7 cellular contexts compared by ENCODE assay signal in the genomic region with DNA sequence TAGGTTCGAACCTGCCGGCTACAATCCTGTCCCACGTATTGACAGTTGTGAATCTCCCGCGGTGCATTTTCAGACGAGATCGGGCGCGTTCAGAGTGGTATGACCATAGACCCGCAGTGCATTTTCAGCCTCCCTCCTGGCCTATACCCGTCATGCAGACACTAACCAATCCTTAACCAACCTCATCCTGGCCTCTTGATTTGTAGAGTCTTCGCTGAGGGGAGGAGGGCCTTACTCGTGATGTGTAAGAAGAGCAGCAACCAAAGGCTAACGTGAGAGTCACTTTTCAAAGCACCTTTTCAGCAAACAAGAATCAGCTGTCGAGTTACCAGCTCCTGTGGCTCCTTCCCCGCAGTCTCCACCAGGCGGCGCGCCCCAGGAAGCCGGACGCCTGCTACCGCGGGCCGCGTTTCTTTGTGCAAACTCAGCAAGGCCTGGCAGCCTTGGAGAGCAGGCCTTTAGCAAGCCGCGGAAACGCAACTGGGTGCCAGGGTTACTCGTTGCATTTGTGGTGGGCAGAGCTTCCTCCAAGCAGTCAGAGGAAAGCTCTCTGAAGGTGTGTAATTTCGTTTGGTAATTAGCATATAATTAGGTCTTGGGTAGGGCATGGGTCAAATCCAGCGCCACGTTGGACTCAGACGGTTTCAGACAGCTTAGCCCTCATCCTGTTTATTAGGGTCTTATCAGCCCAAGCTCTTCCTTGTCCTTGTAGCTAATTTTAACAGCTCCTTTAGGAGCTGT.
DNase-seq lines count a peak whose midpoint lies in the region; ATAC-seq lines count a peak whose summit lies in the region.

No MANE protein-coding gene starts in this region.

- peak overlapping the region; percentile 68 for H4K8ac ChIP-seq in mesenchymal stem cell (ENCODE audit: low read length)

- peak overlapping the region in 1 of 2 experiments; percentile 65 for H3K18ac ChIP-seq in mesenchymal stem cell (ENCODE audit: low read depth in 1 of 2, low read length in 2 of 2)

- H3K23ac ChIP-seq in mesenchymal stem cell (ENCODE audit: low read length in 2 of 2), result no peak overlapping the region

- POLR2A ChIA-PET in activated CD4-positive, alpha-beta memory T cell treated with anti-CD3 and anti-CD28 coated beads for 36 hours (lab: Charles Lee), result interaction anchor here (0.8 to 1.0 kb wide), 4 partner anchors 9 to 35 kb away, joined by 3 to 5 read pairs (median 4); a partner anchor contains a TSS

- H3K9ac ChIP-seq in mesenchymal stem cell (ENCODE audit: low read length), result peak overlapping the region; percentile 53

- H2BK15ac ChIP-seq in mesenchymal stem cell (ENCODE audit: low read depth, poor library complexity, severe bottlenecking), result no peak overlapping the region

- H3K4me3 ChIP-seq in mesenchymal stem cell (ENCODE audit: insufficient read depth in 1 of 2, low read depth in 1 of 2, low read length in 2 of 2), result peak overlapping the region in 1 of 2 experiments; percentile 31

- peaks cover 2% of the 10 kb centered on the region for H3K4me1 ChIP-seq in mesenchymal stem cell (ENCODE audit: control insufficient read depth, insufficient read depth, low read depth, low read length)

- H3K9me3 ChIP-seq in mesenchymal stem cell (ENCODE audit: control insufficient read depth, low read length), result no peaks in the 10 kb centered on the region

- ATAC-seq in GM18511 (IDR thresholded peaks at IDR 0.05; ENCODE audit: unreplicated experiment) (peak; percentile 79), HG03442 (IDR thresholded peaks at IDR 0.05; ENCODE audit: unreplicated experiment) (peak; percentile 79)

- peaks cover 12% of the 10 kb centered on the region for H3K27me3 Mint-ChIP-seq in activated CD4-positive, alpha-beta memory T cell treated with anti-CD3 and anti-CD28 coated beads for 36 hours

- H3K14ac ChIP-seq in mesenchymal stem cell (ENCODE audit: low read length in 2 of 2), result no peak overlapping the region

- H4K91ac ChIP-seq in mesenchymal stem cell (ENCODE audit: low read length), result no peak overlapping the region

- peak overlapping the region; percentile 79 for H2AFZ ChIP-seq in mesenchymal stem cell (ENCODE audit: low read depth, low read length)

- H3K36me3 ChIP-seq in mesenchymal stem cell (ENCODE audit: control insufficient read depth in 1 of 2, insufficient read depth in 2 of 2, low read depth in 1 of 2, low read length in 2 of 2), result no peaks in the 10 kb centered on the region

- no peaks in the 10 kb centered on the region for H3K9me3 Mint-ChIP-seq in activated CD4-positive, alpha-beta memory T cell treated with anti-CD3 and anti-CD28 coated beads for 36 hours

- intact Hi-C loops in activated CD4-positive, alpha-beta memory T cell treated with anti-CD3 and anti-CD28 coated beads for 36 hours (cut with micrococcal nuclease), result loop anchor here (1.0 to 2.0 kb wide), 3 partner anchors 20 to 123 kb away; no protein-coding TSS in a partner anchor

- no peak overlapping the region for H2BK12ac ChIP-seq in mesenchymal stem cell (ENCODE audit: low read length in 2 of 2)

- H3K36me3 Mint-ChIP-seq in activated CD4-positive, alpha-beta memory T cell treated with anti-CD3 and anti-CD28 coated beads for 36 hours, result no peaks in the 10 kb centered on the region

- H3K4ac ChIP-seq in mesenchymal stem cell (ENCODE audit: low read depth in 1 of 2, low read length in 2 of 2), result no peak overlapping the region

- peak overlapping the region; percentile 18 for H3K27ac Mint-ChIP-seq in activated CD4-positive, alpha-beta memory T cell treated with anti-CD3 and anti-CD28 coated beads for 36 hours

- peak; percentile 56 for DNase-seq in NCI-H526 treated with DMSO at 0.1 percent for 48 hours (lab: John Stamatoyannopoulos, UW)
- DNase-seq in activated CD4-positive, alpha-beta memory T cell treated with anti-CD3 and anti-CD28 coated beads for 36 hours, result peak; percentile 93
- DNase-seq in effector CD8-positive, alpha-beta T cell (lab: John Stamatoyannopoulos, UW), result peak; percentile 70
- peak; percentile 88 for DNase-seq in mesenchymal stem cell
- DNase-seq in stimulated activated CD8-positive, alpha-beta memory T cell treated with anti-CD3 and anti-CD28 coated beads, Interleukin-15, amount 100 ng/mL, for 1 hour (ENCODE audit: low read depth), result peak; percentile 66

- H2BK120ac ChIP-seq in mesenchymal stem cell (ENCODE audit: low read depth, low read length), result no peak overlapping the region

- no peaks in the 10 kb centered on the region for H3K79me1 ChIP-seq in mesenchymal stem cell (replicated peaks; ENCODE audit: low read length, poor library complexity, severe bottlenecking)

- H3K4me2 ChIP-seq in mesenchymal stem cell (ENCODE audit: low read length, poor library complexity, severe bottlenecking), result peak overlapping the region; percentile 51

- no peak overlapping the region for H2AK5ac ChIP-seq in mesenchymal stem cell (ENCODE audit: low read length, severe bottlenecking)

- CTCF ChIA-PET in activated CD4-positive, alpha-beta memory T cell treated with anti-CD3 and anti-CD28 coated beads for 36 hours (lab: Charles Lee), result interaction anchor here (0.6 to 4.0 kb wide), 43 partner anchors 9 to 1672 kb away, joined by 3 to 100 read pairs (median 4); partner anchors contain the start of gene POM121L2

- H3K27me3 ChIP-seq in mesenchymal stem cell (ENCODE audit: control insufficient read depth in 1 of 2, insufficient read depth in 1 of 2, low read length in 2 of 2), result peaks cover 24 to 44% of the 10 kb centered on the region in 2 experiments

- no peak overlapping the region for H2BK5ac ChIP-seq in mesenchymal stem cell (ENCODE audit: low read depth, low read length, poor library complexity, severe bottlenecking)

- H3K27ac ChIP-seq in mesenchymal stem cell (ENCODE audit: low read length, poor library complexity, severe bottlenecking), result no peak overlapping the region

- peaks cover 7% of the 10 kb centered on the region for H3K4me1 Mint-ChIP-seq in activated CD4-positive, alpha-beta memory T cell treated with anti-CD3 and anti-CD28 coated beads for 36 hours (ENCODE audit: low read depth)

- 8% methylated on average over 29 of the region's 33 CpGs for WGBS in mesenchymal stem cell

- H3K4me3 Mint-ChIP-seq in activated CD4-positive, alpha-beta memory T cell treated with anti-CD3 and anti-CD28 coated beads for 36 hours, result peak overlapping the region; percentile 40
